Comparison of ENCODE assay signal across 23 cellular contexts in the genomic region with DNA sequence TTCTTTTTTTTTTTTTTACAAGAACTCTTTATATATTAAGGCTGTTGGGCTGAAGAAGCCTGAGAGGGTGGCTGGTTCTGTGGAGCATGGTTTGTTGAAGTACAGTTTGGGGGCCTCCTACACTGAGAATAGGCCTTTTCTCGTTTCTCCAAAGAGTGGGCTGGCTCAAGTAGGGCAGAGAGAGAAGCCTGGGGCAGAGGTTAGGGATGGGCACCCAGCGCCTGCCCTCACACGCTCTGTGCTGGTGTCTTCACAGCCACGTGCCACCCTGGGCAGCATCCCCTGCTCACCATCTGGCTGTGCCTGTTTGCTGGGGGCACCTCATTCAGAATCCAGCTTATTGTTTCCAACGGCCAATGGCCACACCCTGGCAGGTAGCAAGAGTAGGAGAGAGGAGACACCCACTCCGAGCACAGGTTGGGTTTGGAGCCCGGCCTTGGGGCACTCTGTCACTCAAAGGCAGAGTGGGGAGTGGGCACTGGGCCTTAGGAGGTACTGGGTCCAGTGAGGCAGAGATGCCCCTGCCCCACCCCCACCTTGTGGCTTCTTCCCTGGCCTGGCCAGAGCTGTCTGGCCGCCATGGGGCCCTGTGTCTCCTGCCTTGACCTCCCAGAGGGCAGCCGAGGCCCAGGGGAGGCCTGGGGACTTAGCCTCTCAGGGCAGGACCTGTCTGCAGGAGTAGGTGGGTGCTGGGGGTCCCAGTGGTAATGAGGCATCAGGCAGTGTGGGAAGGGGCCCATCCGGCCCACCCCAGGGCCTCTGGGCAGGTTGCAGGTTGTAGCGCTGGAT. TPM values are rescaled to one million over a fixed set of nuclear protein-coding genes. Genes with fewer than 3 reads are reported as not detected.
DNase-seq lines count a peak whose midpoint lies in the region; ATAC-seq and TF ChIP-seq lines count a peak whose summit lies in the region.
"Had no signal": no experiment of that assay in that cellular context is flagged by ENCODE, and none has a peak within 500 bp of the region (broad histone marks: within the 10 kb centered on the region; RNA-seq: fewer than 3 reads in every experiment).

No MANE protein-coding gene starts in this region.

- no peak for TF ChIP-seq CTCF in RWPE2 (IDR thresholded peaks at IDR 0.05; ENCODE audit: poor library complexity, severe bottlenecking)
- no peak for TF ChIP-seq CTCF in osteocyte (IDR thresholded peaks at IDR 0.05)

- H3K36me3 ChIP-seq in BLaER1 treated with 17β-estradiol and CSF1 and Interleukin-3, amounts not matched to agents 10 nM and 100 nM = peaks cover 0 to 12% (median 0%) of the 10 kb centered on the region in 11 experiments; a peak in 4 of 22 replicates
- no peaks in the 10 kb centered on the region for H3K36me3 ChIP-seq in RWPE2 (ENCODE audit: low read depth)
- H3K36me3 ChIP-seq: brain microvascular endothelial cell, SJCRH30 had no signal

- peaks cover 17 to 59% (median 43%) of the 10 kb centered on the region in 10 experiments for H3K4me1 ChIP-seq in BLaER1 treated with 17β-estradiol and CSF1 and Interleukin-3, amounts not matched to agents 10 nM and 100 nM
- H3K4me1 ChIP-seq in RWPE2 (ENCODE audit: insufficient read depth, poor library complexity, severe bottlenecking) = no peaks in the 10 kb centered on the region
- H3K4me1 ChIP-seq: SJCRH30, tibial nerve had no signal

- peaks cover 0 to 60% (median 0%) of the 10 kb centered on the region in 11 experiments; a peak in 8 of 22 replicates for H4K20me1 ChIP-seq in BLaER1 treated with 17β-estradiol and CSF1 and Interleukin-3, amounts not matched to agents 10 nM and 100 nM

- intact Hi-C loops in left ventricle myocardium superior (cut with micrococcal nuclease) (no loop called here), posterior vena cava (cut with DNase I) (no loop called here)

- peaks cover 0 to 1% (median 0%) of the 10 kb centered on the region in 11 experiments; a peak in 1 of 22 replicates for H3K27me3 ChIP-seq in BLaER1 treated with 17β-estradiol and CSF1 and Interleukin-3, amounts not matched to agents 10 nM and 100 nM
- no peaks in the 10 kb centered on the region for H3K27me3 ChIP-seq in RWPE2 (ENCODE audit: insufficient read depth, poor library complexity, severe bottlenecking)
- H3K27me3 ChIP-seq: brain microvascular endothelial cell, SJCRH30, tibial nerve had no signal

- peak overlapping the region in 6 of 11 experiments; percentile 1 to 57 (median 38); a peak in 7 of 22 replicates for H3K27ac ChIP-seq in BLaER1 treated with 17β-estradiol and CSF1 and Interleukin-3, amounts not matched to agents 10 nM and 100 nM
- no peak overlapping the region for H3K27ac ChIP-seq in RWPE2 (ENCODE audit: poor library complexity, severe bottlenecking)
- H3K27ac ChIP-seq: brain microvascular endothelial cell, coronary artery, KMS-11, SJCRH30, tibial nerve had no signal

- H3K27me3 Mint-ChIP-seq in osteocyte (ENCODE audit: unreplicated experiment) = no peaks in the 10 kb centered on the region
- H3K27me3 Mint-ChIP-seq: stimulated activated naive CD8-positive, alpha-beta T cell treated with anti-CD3 and anti-CD28 coated beads, Interleukin-15, Interleukin-2, amounts not matched to agents 100 ng/mL and 50 ng/mL, for 24 hours had no signal

- DNase-seq in RWPE2 (ENCODE audit: low spot score) (peak; percentile 44), left ventricle myocardium superior (peak; percentile 23), posterior vena cava (ENCODE audit: low spot score) (peak; percentile 59), osteocyte (ENCODE audit: extremely low spot score, unreplicated experiment) (no peak)
- no peak for DNase-seq in activated T-cell treated with anti-CD3 and anti-CD28 coated beads, Interleukin-2, amount 50 U/mL, for 48 hours
- DNase-seq: activated CD4-positive, alpha-beta T cell treated with anti-CD3 and anti-CD28 coated beads, Interleukin-2, amount 50 U/mL, for 48 hours; activated T-cell treated with anti-CD3 and anti-CD28 coated beads for 4 hours; AML-193; brain microvascular endothelial cell; COR-L47; DND-41; NCI-H82; PC-3; SJCRH30; stimulated activated CD4-positive, alpha-beta T cell treated with anti-CD3 and anti-CD28 coated beads, Interleukin-4, amount 100 ng/mL, for 24 hours had no signal

- H3K9me3 ChIP-seq in BLaER1 treated with 17β-estradiol and CSF1 and Interleukin-3, amounts not matched to agents 10 nM and 100 nM (replicated peaks in 1 of 11) = no peaks in the 10 kb centered on the region
- no peaks in the 10 kb centered on the region for H3K9me3 ChIP-seq in RWPE2 (ENCODE audit: severe bottlenecking)
- H3K9me3 ChIP-seq: SJCRH30, tibial nerve had no signal

- H3K27ac Mint-ChIP-seq in osteocyte (ENCODE audit: unreplicated experiment) = no peak overlapping the region
- H3K27ac Mint-ChIP-seq: stimulated activated naive CD8-positive, alpha-beta T cell treated with anti-CD3 and anti-CD28 coated beads, Interleukin-15, Interleukin-2, amounts not matched to agents 100 ng/mL and 50 ng/mL, for 24 hours; T-helper 1 cell treated with Interleukin-12 subunit alpha and Interleukin-12 subunit beta and Interleukin-4 antibody, amounts not matched to agents 30 μg/mL and 1 μg/mL, for 36 hours had no signal

- H3K9me3 Mint-ChIP-seq in osteocyte (ENCODE audit: unreplicated experiment) = no peaks in the 10 kb centered on the region
- H3K9me3 Mint-ChIP-seq: stimulated activated naive CD8-positive, alpha-beta T cell treated with anti-CD3 and anti-CD28 coated beads, Interleukin-15, Interleukin-2, amounts not matched to agents 100 ng/mL and 50 ng/mL, for 24 hours; T-helper 1 cell treated with Interleukin-12 subunit alpha and Interleukin-12 subunit beta and Interleukin-4 antibody, amounts not matched to agents 30 μg/mL and 1 μg/mL, for 36 hours had no signal

- H3K36me3 Mint-ChIP-seq in osteocyte (ENCODE audit: unreplicated experiment) = no peaks in the 10 kb centered on the region

- H3K4me3 ChIP-seq in BLaER1 treated with 17β-estradiol and CSF1 and Interleukin-3, amounts not matched to agents 10 nM and 100 nM = no peak overlapping the region
- H3K4me3 ChIP-seq in RWPE2 (ENCODE audit: severe bottlenecking) = no peak overlapping the region
- H3K4me3 ChIP-seq: coronary artery, lung, SJCRH30, tibial nerve had no signal

- no peaks in the 10 kb centered on the region for H3K4me1 Mint-ChIP-seq in osteocyte (ENCODE audit: unreplicated experiment)

- H3K4me2 ChIP-seq in BLaER1 treated with 17β-estradiol and CSF1 and Interleukin-3, amounts not matched to agents 10 nM and 100 nM = peak overlapping the region; percentile 42 to 77 (median 62); a peak in 18 of 22 replicates
- H3K4me2 ChIP-seq: KMS-11 had no signal

- peak overlapping the region in 6 of 11 experiments; percentile 4 to 67 (median 26); a peak in 7 of 22 replicates for H3K9ac ChIP-seq in BLaER1 treated with 17β-estradiol and CSF1 and Interleukin-3, amounts not matched to agents 10 nM and 100 nM
- H3K9ac ChIP-seq: KMS-11 had no signal

- ATAC-seq in RWPE2 (ENCODE audit: low read depth) (no peak), left ventricle myocardium superior (no peak), HG03175 (IDR thresholded peaks at IDR 0.05; ENCODE audit: unreplicated experiment) (no peak)
- ATAC-seq: PC-3 had no signal

- H3K4me3 Mint-ChIP-seq in osteocyte (ENCODE audit: unreplicated experiment) = no peak overlapping the region
- H3K4me3 Mint-ChIP-seq: stimulated activated naive CD8-positive, alpha-beta T cell treated with anti-CD3 and anti-CD28 coated beads, Interleukin-15, Interleukin-2, amounts not matched to agents 100 ng/mL and 50 ng/mL, for 24 hours; T-helper 1 cell treated with Interleukin-12 subunit alpha and Interleukin-12 subunit beta and Interleukin-4 antibody, amounts not matched to agents 30 μg/mL and 1 μg/mL, for 36 hours had no signal

RNA-seq across cellular contexts. Expression of a gene that starts 2.9 kb away (rescaled TPM):
- 0.45 TPM for total RNA-seq in left ventricle myocardium superior
- 1 to 10 TPM in 1 of 2 donors, under 1 TPM in 1; 0.71 to 1.1 TPM for total RNA-seq in posterior vena cava
- 0.83 and 1.1 TPM in 2 replicates for total RNA-seq in osteocyte

RNA-seq across cellular contexts. Expression of a gene that starts 40.9 kb away (rescaled TPM):
- 14.6 TPM for total RNA-seq in left ventricle myocardium superior
- total RNA-seq in posterior vena cava = 10 to 100 TPM; 18.7 to 19.5 TPM
- 32.5 and 35.6 TPM in 2 replicates for total RNA-seq in osteocyte

Comparison
In these comparisons a context has a peak if more than half of its experiments do, and no peak if none do; other contexts are left out.
1. DNase-seq: peak in RWPE2 (single experiment), left ventricle myocardium superior (single experiment) and posterior vena cava (single experiment); none in activated T-cell treated with anti-CD3 and anti-CD28 coated beads, Interleukin-2, amount 50 U/mL, for 48 hours (0 of 2) and osteocyte (single experiment).